Comparison of ENCODE assay signal across 11 cellular contexts in the genomic region with DNA sequence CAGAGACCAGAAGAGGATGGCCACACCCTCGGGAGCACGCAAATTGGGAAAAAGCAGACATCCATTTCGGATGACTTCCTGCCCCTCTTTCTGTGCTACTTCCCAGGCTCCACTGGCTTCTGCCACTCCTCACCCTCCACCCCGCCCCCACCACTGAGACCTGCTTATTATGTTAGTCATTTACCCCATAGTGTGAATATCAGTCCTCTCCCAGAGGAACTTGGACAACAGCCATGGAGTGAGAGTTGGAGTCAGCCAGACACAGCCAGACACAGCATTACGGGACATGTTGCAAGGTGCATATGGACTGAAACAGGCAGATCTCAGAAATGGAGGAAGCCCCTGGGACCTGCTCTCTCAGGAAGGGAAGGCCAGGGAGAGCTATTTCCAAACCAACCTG. TPM values are rescaled to one million over a fixed set of nuclear protein-coding genes. Genes with fewer than 3 reads are reported as not detected.
A peak's percentile ranks its signal among the peaks of the same experiment; 100 is the strongest.
DNase-seq lines count a peak whose midpoint lies in the region; ATAC-seq and TF ChIP-seq lines count a peak whose summit lies in the region.
"Had no signal": no experiment of that assay in that cellular context is flagged by ENCODE, and none has a peak within 500 bp of the region (broad histone marks: within the 10 kb centered on the region; RNA-seq: fewer than 3 reads in every experiment).

No MANE protein-coding gene starts in this region.

- BruUV-seq in OCI-LY7 (replicated peaks; lab: Mats Ljungman, UMichigan): no TSS peak

- WGBS in psoas muscle, 3 donors: 80 to 93% (median 81%) methylated on average over 5 of the region's 5 CpGs

- H3K9ac ChIP-seq in fibroblast of lung (ENCODE audit: insufficient read depth, low read length): no peak overlapping the region

- no peaks in the 10 kb centered on the region for H3K9me2 ChIP-seq in OCI-LY7 (ENCODE audit: insufficient read depth, low read length)

- H4K20me1 ChIP-seq in fibroblast of lung (ENCODE audit: control insufficient read depth, extremely low read depth, insufficient read depth, low read length): no peaks in the 10 kb centered on the region
- H4K20me1 ChIP-seq in OCI-LY7 (ENCODE audit: insufficient read depth, low read length): no peaks in the 10 kb centered on the region

- ATAC-seq in psoas muscle: peak in 3 of 4 donors; percentile 49 to 69 (median 63)
- no peak for ATAC-seq in stimulated activated naive CD8-positive, alpha-beta T cell treated with anti-CD3 and anti-CD28 coated beads, Interleukin-15, Interleukin-2, amounts not matched to agents 100 U/mL and 50 U/mL, for 24 hours

- H3K9me3 ChIP-seq in fibroblast of lung (ENCODE audit: control insufficient read depth, insufficient read depth, low read depth, low read length): no peaks in the 10 kb centered on the region
- no peaks in the 10 kb centered on the region for H3K9me3 ChIP-seq in psoas muscle
- no peaks in the 10 kb centered on the region for H3K9me3 ChIP-seq in OCI-LY7 (ENCODE audit: low read length)

- H2AFZ ChIP-seq in fibroblast of lung (ENCODE audit: low read length): no peak overlapping the region
- H2AFZ ChIP-seq in OCI-LY7 (ENCODE audit: low read length): no peak overlapping the region

- POLR2A ChIA-PET in OCI-LY7 (lab: Charles Lee): no interaction called here

- no peak overlapping the region for H3K27ac ChIP-seq in fibroblast of lung (ENCODE audit: insufficient read depth, low read length)
- peak overlapping the region; percentile 58 for H3K27ac ChIP-seq in psoas muscle
- no peak overlapping the region for H3K27ac ChIP-seq in OCI-LY7 (ENCODE audit: low read depth, low read length, poor library complexity, severe bottlenecking)

- H3K4me1 ChIP-seq in fibroblast of lung (ENCODE audit: control insufficient read depth, extremely low read depth, insufficient read depth, low read length) (peaks cover 3% of the 10 kb centered on the region), psoas muscle (peaks cover 42% of the 10 kb centered on the region), OCI-LY7 (ENCODE audit: insufficient read depth, low read length, poor library complexity, severe bottlenecking) (no peaks in the 10 kb centered on the region)

- H3K36me3 ChIP-seq in fibroblast of lung (ENCODE audit: control insufficient read depth, insufficient read depth, low read length) (peaks cover 4% of the 10 kb centered on the region), psoas muscle (ENCODE audit: insufficient read depth in 1 of 2, low read depth in 1 of 2) (no peaks in the 10 kb centered on the region), OCI-LY7 (ENCODE audit: insufficient read depth, low read length) (no peaks in the 10 kb centered on the region)

- H3K4me3 ChIP-seq in fibroblast of lung (replicated peaks in 1 of 4; ENCODE audit: control extremely low read depth in 1 of 4, insufficient read depth in 1 of 4, low read depth in 3 of 4, low read length in 4 of 4) (no peak overlapping the region), psoas muscle (no peak overlapping the region), OCI-LY7 (ENCODE audit: low read depth, low read length, poor library complexity, severe bottlenecking) (no peak overlapping the region)

- H3K4me2 ChIP-seq in fibroblast of lung (ENCODE audit: extremely low read depth, insufficient read depth, low read length): no peak overlapping the region
- H3K4me2 ChIP-seq in OCI-LY7 (ENCODE audit: low read length): no peak overlapping the region

- H3K27me3 ChIP-seq in fibroblast of lung (ENCODE audit: control insufficient read depth, insufficient read depth, low read length) (no peaks in the 10 kb centered on the region), psoas muscle (ENCODE audit: insufficient read depth in 3 of 3, low read length in 2 of 3) (no peaks in the 10 kb centered on the region)

- TF ChIP-seq CTCF in fibroblast of lung (conservative IDR thresholded peaks at IDR 0.05 in 1 of 2, IDR thresholded peaks at IDR 0.05 in 1 of 2; ENCODE audit: low read depth in 1 of 2, low read length in 2 of 2) (no peak), psoas muscle (IDR thresholded peaks at IDR 0.05) (no peak), GM20000 (IDR thresholded peaks at IDR 0.05; ENCODE audit: extremely low read depth, missing control alignments) (no peak), OCI-LY7 (conservative IDR thresholded peaks at IDR 0.05; ENCODE audit: low read length) (no peak)

- CTCF ChIA-PET in OCI-LY7 (lab: Charles Lee; ENCODE audit: unreplicated experiment): no interaction called here

- peak; percentile 72 for DNase-seq in GM04503 (ENCODE audit: low read depth)
- peak; percentile 67 for DNase-seq in RPMI7951 (ENCODE audit: low read depth)
- DNase-seq in fibroblast of lung (ENCODE audit: low read depth in 2 of 2): peak; percentile 65 to 87
- no peak for DNase-seq in psoas muscle
- DNase-seq in GM20000 (ENCODE audit: low spot score): no peak
- DNase-seq in NCI-H1092 treated with DMSO at 0.1 percent for 48 hours (lab: John Stamatoyannopoulos, UW): no peak
- no peak for DNase-seq in stimulated activated naive CD8-positive, alpha-beta T cell treated with anti-CD3 and anti-CD28 coated beads, Interleukin-15, Interleukin-2, amounts not matched to agents 100 U/mL and 50 U/mL, for 24 hours
- no peak for DNase-seq in OCI-LY7 (ENCODE audit: low spot score)
- DNase-seq: activated CD4-positive, CD25-positive, alpha-beta regulatory T cell; activated naive CD8-positive, alpha-beta T cell treated with anti-CD3 and anti-CD28 coated beads for 36 hours; nephron progenitor cell had no signal

- H3K79me2 ChIP-seq in fibroblast of lung (ENCODE audit: control insufficient read depth, insufficient read depth, low read length) (peaks cover 33% of the 10 kb centered on the region), OCI-LY7 (ENCODE audit: insufficient read depth, low read depth, low read length) (no peaks in the 10 kb centered on the region)

- intact Hi-C loops in psoas muscle (cut with DNase I): no loop called here
- intact Hi-C loops in OCI-LY7 (cut with micrococcal nuclease; ENCODE audit: unreplicated experiment): no loop called here

RNA-seq across cellular contexts. Expression of gene CTIF, which starts 51.8 kb away (rescaled TPM):
- total RNA-seq in RPMI7951 (2014; rRNA removed; shearing (Covaris generic)): 3.5 and 4.6 TPM in 2 replicates
- 17.2 and 28.1 TPM in 2 replicates for total RNA-seq in fibroblast of lung
- polyA plus RNA-seq in fibroblast of lung: 17.6 and 27.2 TPM in 2 replicates
- 39.4 and 61.5 TPM in 2 replicates for polyA plus RNA-seq in fibroblast of lung (2012)
- polyA minus RNA-seq in fibroblast of lung (ENCODE audit: low replicate concordance): 102 and 197 TPM in 2 replicates
- 10 to 100 TPM; 25.4 to 40.5 (median 29.7) TPM for total RNA-seq in psoas muscle
- 10 to 100 TPM; 11.3 to 26.9 (median 11.9) TPM for polyA plus RNA-seq in psoas muscle
- 0.06 TPM in 1 of 2 replicates, not detected in the other for total RNA-seq in OCI-LY7 (2014; rRNA removed; shearing (Covaris generic))
- 0.38 TPM in 1 of 2 replicates, not detected in the other for total RNA-seq in OCI-LY7 (2022)

Comparison
In these comparisons a context has a peak if more than half of its experiments do, and no peak if none do; other contexts are left out.
1. DNase-seq: peak in GM04503 (single experiment), RPMI7951 (single experiment) and fibroblast of lung (2 of 2); none in psoas muscle (0 of 2), GM20000 (single experiment), NCI-H1092 treated with DMSO at 0.1 percent for 48 hours (single experiment), stimulated activated naive CD8-positive, alpha-beta T cell treated with anti-CD3 and anti-CD28 coated beads, Interleukin-15, Interleukin-2, amounts not matched to agents 100 U/mL and 50 U/mL, for 24 hours (single experiment) and OCI-LY7 (single experiment).